Comparison of ENCODE assay signal across 19 cellular contexts in genomic region chr18:25935356-25935755, GRCh38.
DNase-seq lines count a peak whose midpoint lies in the region; ATAC-seq and TF ChIP-seq lines count a peak whose summit lies in the region.
"Had no signal": no experiment of that assay in that cellular context is flagged by ENCODE, and none has a peak within 500 bp of the region (broad histone marks: within the 10 kb centered on the region; RNA-seq: fewer than 3 reads in every experiment).

No MANE protein-coding gene starts in this region.

- no peaks in the 10 kb centered on the region; the same call in 2 of the 3 replicates for H3K9me3 Mint-ChIP-seq in GM23338
- H3K9me3 Mint-ChIP-seq: CD8-positive, alpha-beta T cell had no signal

- no peak overlapping the region for H3K4me2 ChIP-seq in GM23338
- H3K4me2 ChIP-seq: KMS-11, SK-N-SH had no signal

- H3K27me3 Mint-ChIP-seq in GM23338 (ENCODE audit: insufficient read depth, low read depth, poor library complexity), result no peaks in the 10 kb centered on the region

- no peak for TF ChIP-seq CTCF in GM23338 (conservative IDR thresholded peaks at IDR 0.05; ENCODE audit: low read depth in 2 of 2)

- no peaks in the 10 kb centered on the region for H3K36me3 ChIP-seq in GM23338 (ENCODE audit: insufficient read depth)
- H3K36me3 ChIP-seq: MG63 had no signal

- H3K4me3 ChIP-seq in GM23338, result no peak overlapping the region
- H3K4me3 ChIP-seq: MG63 had no signal

- H3K4me3 Mint-ChIP-seq in GM23338, result no peak overlapping the region
- H3K4me3 Mint-ChIP-seq: CD8-positive, alpha-beta T cell had no signal

- H3K27ac ChIP-seq in GM23338 (ENCODE audit: low read depth) (no peak overlapping the region), epithelial cell of prostate (no peak overlapping the region)
- H3K27ac ChIP-seq: 22Rv1, KMS-11 had no signal

- H3K27me3 ChIP-seq in GM23338 (ENCODE audit: insufficient read depth), result no peaks in the 10 kb centered on the region
- H3K27me3 ChIP-seq: MG63 had no signal

- ATAC-seq in GM23338 (no peak), GM18858 (IDR thresholded peaks at IDR 0.05; ENCODE audit: unreplicated experiment) (no peak), GM21360 (IDR thresholded peaks at IDR 0.05; ENCODE audit: unreplicated experiment) (no peak)
- ATAC-seq: CD8-positive, alpha-beta T cell; Panc1 had no signal

- no peaks in the 10 kb centered on the region for H3K36me3 Mint-ChIP-seq in GM23338 (ENCODE audit: low read depth)
- H3K36me3 Mint-ChIP-seq: CD8-positive, alpha-beta T cell had no signal

- DNase-seq in DMS53 (lab: John Stamatoyannopoulos, UW), result peak; percentile 2
- DNase-seq in DMS53 treated with DMSO at 0.1 percent for 48 hours (lab: John Stamatoyannopoulos, UW; ENCODE audit: unreplicated experiment), result no peak
- DNase-seq in GM23338 (ENCODE audit: low spot score), result no peak
- DNase-seq in NCI-H2171 treated with DMSO at 0.1 percent for 48 hours (lab: John Stamatoyannopoulos, UW), result peak; percentile 95
- DNase-seq in epithelial cell of prostate (ENCODE audit: low read depth, low spot score), result peak; percentile 80
- no peak for DNase-seq in cortex of kidney (lab: John Stamatoyannopoulos, UW)
- DNase-seq: CD8-positive, alpha-beta T cell; HCEC 1CT; MG63; NCI-H1105 treated with DMSO at 0.1 percent for 48 hours; NCI-H187 treated with DMSO at 0.1 percent for 48 hours; NCI-H526 treated with DMSO at 0.1 percent for 48 hours; Right ventricle myocardium superior; SK-N-SH had no signal

- no peak overlapping the region for H2AFZ ChIP-seq in GM23338

- H3K4me1 ChIP-seq in GM23338 (ENCODE audit: insufficient read depth), result peaks cover 8% of the 10 kb centered on the region; the same call in 1 of the 2 replicates

- peaks cover 10% of the 10 kb centered on the region for H3K4me1 Mint-ChIP-seq in GM23338

- H3K79me2 ChIP-seq in GM23338 (replicated peaks; ENCODE audit: insufficient read depth), result no peaks in the 10 kb centered on the region

- no peaks in the 10 kb centered on the region for H3F3A ChIP-seq in GM23338 (replicated peaks; ENCODE audit: low read depth)

- H3K9me2 ChIP-seq in GM23338 (ENCODE audit: insufficient read depth), result no peaks in the 10 kb centered on the region
- H3K9me2 ChIP-seq: SK-N-SH had no signal

- H3K27ac Mint-ChIP-seq in GM23338, result peak overlapping the region; percentile 8; the same call in 1 of the 2 replicates
- H3K27ac Mint-ChIP-seq: CD8-positive, alpha-beta T cell had no signal

- no peaks in the 10 kb centered on the region for H4K20me1 ChIP-seq in GM23338 (replicated peaks; ENCODE audit: insufficient read depth)

TF ChIP-seq in GM23338, 12 proteins besides CTCF, POLR2A, EP300 and RAD21:
- TF ChIP-seq NANOG (IDR thresholded peaks at IDR 0.05; ENCODE audit: borderline replicate concordance), result no peak
- no peak for TF ChIP-seq ZNF462 (CRISPR knock-in tag; IDR thresholded peaks at IDR 0.05)
- TF ChIP-seq CREB1 (CRISPR knock-in tag; IDR thresholded peaks at IDR 0.05; ENCODE audit: low read depth), result no peak
- TF ChIP-seq ETS1 (IDR thresholded peaks at IDR 0.05), result no peak
- no peak for TF ChIP-seq EZH2phosphoT487 (IDR thresholded peaks at IDR 0.05; ENCODE audit: unreplicated experiment)
- no peak for TF ChIP-seq POLR2AphosphoS5 (IDR thresholded peaks at IDR 0.05; ENCODE audit: low read depth)

Comparison
In these comparisons a context has a peak if more than half of its experiments do, and no peak if none do; other contexts are left out.
1. DNase-seq: peak in DMS53 (single experiment), NCI-H2171 treated with DMSO at 0.1 percent for 48 hours (single experiment) and epithelial cell of prostate (single experiment); none in DMS53 treated with DMSO at 0.1 percent for 48 hours (single experiment), GM23338 (single experiment) and cortex of kidney (single experiment).